Comparison of ENCODE assay signal across 8 cellular contexts in genomic region chr7:44633254-44634186, GRCh38. TPM values are rescaled to one million over a fixed set of nuclear protein-coding genes. Genes with fewer than 3 reads are reported as not detected.
DNase-seq lines count a peak whose midpoint lies in the region; ATAC-seq and TF ChIP-seq lines count a peak whose summit lies in the region.

No MANE protein-coding gene starts in this region.

- H3F3A ChIP-seq in PC-3 (ENCODE audit: low read length, unreplicated experiment): peaks cover 3% of the 10 kb centered on the region

- no peaks in the 10 kb centered on the region for H3K9me3 Mint-ChIP-seq in activated naive CD8-positive, alpha-beta T cell treated with anti-CD3 and anti-CD28 coated beads, Interleukin-2, amount 50 U/mL, for 24 hours

- no peak for TF ChIP-seq CTCF in PC-3 (conservative IDR thresholded peaks at IDR 0.05; ENCODE audit: low read depth, low read length)

- H3K27me3 ChIP-seq in PC-3 (ENCODE audit: low read length): no peaks in the 10 kb centered on the region

- peaks cover 40% of the 10 kb centered on the region for H3K79me2 ChIP-seq in PC-3 (ENCODE audit: low read length)

- intact Hi-C loops in PC-3 (cut with micrococcal nuclease): loop anchor here (1.0 to 10.0 kb wide), 4 partner anchors 27 to 164 kb away; partner anchors contain the start of genes OGDH and PPIA
- intact Hi-C loops in left ventricle myocardium superior (cut with micrococcal nuclease): no loop called here

- no peak overlapping the region for H3K4me3 ChIP-seq in PC-3 (ENCODE audit: low read length)

- H3K9me2 ChIP-seq in PC-3 (replicated peaks; ENCODE audit: low read length): no peaks in the 10 kb centered on the region

- peaks cover 94% of the 10 kb centered on the region for H3K4me1 Mint-ChIP-seq in activated naive CD8-positive, alpha-beta T cell treated with anti-CD3 and anti-CD28 coated beads, Interleukin-2, amount 50 U/mL, for 24 hours

- peak overlapping the region; percentile 93 for H3K27ac Mint-ChIP-seq in activated naive CD8-positive, alpha-beta T cell treated with anti-CD3 and anti-CD28 coated beads, Interleukin-2, amount 50 U/mL, for 24 hours

- H3K9ac ChIP-seq in PC-3 (ENCODE audit: low read length): peak overlapping the region; percentile 86

- no peak overlapping the region for H2AFZ ChIP-seq in PC-3 (ENCODE audit: low read length)

- H3K9me3 ChIP-seq in PC-3 (ENCODE audit: low read length): no peaks in the 10 kb centered on the region

- peaks cover 30% of the 10 kb centered on the region for H3K36me3 Mint-ChIP-seq in activated naive CD8-positive, alpha-beta T cell treated with anti-CD3 and anti-CD28 coated beads, Interleukin-2, amount 50 U/mL, for 24 hours (ENCODE audit: low read depth)

- H3K4me3 Mint-ChIP-seq in activated naive CD8-positive, alpha-beta T cell treated with anti-CD3 and anti-CD28 coated beads, Interleukin-2, amount 50 U/mL, for 24 hours: peak overlapping the region; percentile 53

- ATAC-seq in GM18520 (IDR thresholded peaks at IDR 0.05; ENCODE audit: unreplicated experiment) (peak; percentile 27), HG02840 (IDR thresholded peaks at IDR 0.05; ENCODE audit: low FRiP score, unreplicated experiment) (peak; percentile 66), PC-3 (peak; percentile 75), left ventricle myocardium superior (peak; percentile 68)
- peak; percentile 60 for ATAC-seq in activated naive CD8-positive, alpha-beta T cell treated with anti-CD3 and anti-CD28 coated beads, Interleukin-2, amount 50 U/mL, for 24 hours

- peaks cover 4% of the 10 kb centered on the region; the same call in 1 of the 2 replicates for H3K36me3 ChIP-seq in PC-3 (ENCODE audit: low read depth, low read length)

- no peaks in the 10 kb centered on the region for H3K27me3 Mint-ChIP-seq in activated naive CD8-positive, alpha-beta T cell treated with anti-CD3 and anti-CD28 coated beads, Interleukin-2, amount 50 U/mL, for 24 hours

- POLR2A ChIA-PET in PC-3 (lab: Charles Lee; ENCODE audit: unreplicated experiment): interaction anchor here (0.5 to 1.2 kb wide), 4 partner anchors 11 to 60 kb away, joined by 3 to 8 read pairs (median 6); partner anchors contain the start of genes DDX56 and OGDH

- CTCF ChIA-PET in PC-3 (lab: Charles Lee): no interaction called here

- H3K4me2 ChIP-seq in PC-3 (ENCODE audit: low read length): peak overlapping the region; percentile 40

- H4K20me1 ChIP-seq in PC-3 (ENCODE audit: low read length): no peaks in the 10 kb centered on the region

- DNase-seq in PC-3 (peak; percentile 96), left ventricle myocardium superior (peak; percentile 75), NCI-H146 (lab: John Stamatoyannopoulos, UW) (no peak), NCI-H1436 treated with DMSO at 0.1 percent for 48 hours (lab: John Stamatoyannopoulos, UW) (no peak)
- peak; percentile 44 for DNase-seq in activated naive CD8-positive, alpha-beta T cell treated with anti-CD3 and anti-CD28 coated beads, Interleukin-2, amount 50 U/mL, for 24 hours
- peak; percentile 40 to 47 (median 42) for DNase-seq in stimulated activated CD4-positive, alpha-beta T cell treated with anti-CD3 and anti-CD28 coated beads, Interleukin-12 subunit alpha, Interleukin-12 subunit beta, amount 100 ng/mL, for 48 hours (ENCODE audit: low read depth in 2 of 3, low spot score in 1 of 3)

- TSS peak; percentile 63 for BruUV-seq in PC-3 (replicated peaks; lab: Mats Ljungman, UMichigan)

- H3K4me1 ChIP-seq in PC-3 (ENCODE audit: insufficient read depth, low read length): peaks cover 58% of the 10 kb centered on the region

- H3K27ac ChIP-seq in PC-3 (ENCODE audit: low read length): peak overlapping the region; percentile 98

RNA-seq across cellular contexts. Expression of gene OGDH, which starts 27.1 kb away (rescaled TPM):
- total RNA-seq in PC-3 (2014; rRNA removed) (66.2 and 67.2 TPM in 2 replicates), left ventricle myocardium superior (701 TPM)

RNA-seq across cellular contexts. Expression of gene TMED4, which starts 51.5 kb away (rescaled TPM):
- total RNA-seq in PC-3 (2014; rRNA removed) (70.6 and 80.0 TPM in 2 replicates), left ventricle myocardium superior (56.7 TPM)

RNA-seq across cellular contexts. Expression of gene DDX56, which starts 59.8 kb away (rescaled TPM):
- 93.8 and 119 TPM in 2 replicates for total RNA-seq in PC-3 (2014; rRNA removed)
- total RNA-seq in left ventricle myocardium superior: 31.6 TPM

Comparison
In these comparisons a context has a peak if more than half of its experiments do, and no peak if none do; other contexts are left out.
1. DNase-seq: peak in PC-3 (single experiment), activated naive CD8-positive, alpha-beta T cell treated with anti-CD3 and anti-CD28 coated beads, Interleukin-2, amount 50 U/mL, for 24 hours (single experiment), left ventricle myocardium superior (single experiment) and stimulated activated CD4-positive, alpha-beta T cell treated with anti-CD3 and anti-CD28 coated beads, Interleukin-12 subunit alpha, Interleukin-12 subunit beta, amount 100 ng/mL, for 48 hours (3 of 3); none in NCI-H146 (single experiment) and NCI-H1436 treated with DMSO at 0.1 percent for 48 hours (single experiment).
2. RNA of gene OGDH, which starts 27.1 kb away (total RNA-seq): 701 TPM in left ventricle myocardium superior (single experiment); 66.2 to 67.2 TPM in PC-3; every median in the first group is over 10 times any median in the second.
3. Peak in every context shown above with its lines, with median percentiles within 50 percentile points of each other: ATAC-seq.